In the genomic region with DNA sequence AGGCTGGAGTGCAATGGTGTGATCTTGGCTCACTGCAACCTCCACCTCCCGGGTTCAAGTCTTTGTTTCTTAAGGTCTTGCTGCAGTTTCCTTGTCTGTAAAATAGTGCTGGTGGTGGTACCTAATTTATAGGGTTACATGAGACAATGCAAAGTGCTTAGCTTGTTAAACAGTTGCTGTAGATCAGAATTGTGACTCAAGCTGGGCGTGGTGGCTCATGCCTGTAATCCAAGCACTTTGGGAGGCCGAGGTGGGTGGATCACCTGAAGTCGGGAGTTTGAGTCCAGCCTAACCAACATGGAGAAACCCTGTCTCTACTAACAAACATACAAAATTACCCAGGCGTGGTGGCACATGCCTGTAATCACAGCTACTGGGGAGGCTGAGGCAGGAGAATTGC, we compare ENCODE assay signal across 8 cellular contexts. TPM values are rescaled to one million over a fixed set of nuclear protein-coding genes. Genes with fewer than 3 reads are reported as not detected.
DNase-seq lines count a peak whose midpoint lies in the region; ATAC-seq, FAIRE-seq and TF ChIP-seq lines count a peak whose summit lies in the region.
"Not testable (repeated sequence)": the region's sequence is repeated elsewhere in the genome, so short reads cannot be mapped to it uniquely, and the experiment has no call there.

No MANE protein-coding gene starts in this region.

- not testable (repeated sequence) for ATAC-seq in A549; IMR-90 (ENCODE audit: low read depth)
- ATAC-seq in esophagus mucosa (peak; percentile 68), mucosa of descending colon (peak; percentile 65)

- H3K4me2 ChIP-seq in A549 (peak overlapping the region; percentile 44), PC-9 (peak overlapping the region; percentile 7; the same call in 1 of the 2 replicates)
- H3K4me2 ChIP-seq in IMR-90 (ENCODE audit: low read depth, low read length), result not testable (repeated sequence)

- peaks cover 59% of the 10 kb centered on the region for H3K4me1 ChIP-seq in A549
- not testable (repeated sequence) for H3K4me1 ChIP-seq in IMR-90 (ENCODE audit: control insufficient read depth, insufficient read depth, low read length); colonic mucosa
- H3K4me1 ChIP-seq in PC-9 (replicated peaks; ENCODE audit: insufficient read depth), result peaks cover 54% of the 10 kb centered on the region
- H3K4me1 ChIP-seq in mucosa of descending colon (ENCODE audit: low read depth), result peaks cover 24% of the 10 kb centered on the region
- H3K4me1 ChIP-seq in transverse colon, result peaks cover 4 to 43% (median 20%) of the 10 kb centered on the region in 4 donors

- not testable (repeated sequence) for H3K9me3 Mint-ChIP-seq in MCF 10A (ENCODE audit: unreplicated experiment)

- H3K79me2 ChIP-seq in PC-9 (ENCODE audit: low read depth), result not testable (repeated sequence)

- not testable (repeated sequence) for FAIRE-seq in A549 (lab: Jason Lieb, UNC)

- intact Hi-C loops in IMR-90 (cut with micrococcal nuclease); PC-9 (cut with micrococcal nuclease; ENCODE audit: unreplicated experiment); MCF 10A (cut with micrococcal nuclease); colonic mucosa (cut with DNase I); mucosa of descending colon (cut with DNase I, micrococcal nuclease); transverse colon (cut with DNase I; ENCODE audit: low total_unique reads): not testable (repeated sequence)

- dilution Hi-C loops in IMR-90 (cut with HindIII; ENCODE audit: low sequenced_read_pairs, unreplicated experiment), result not testable (repeated sequence)

- CTCF ChIA-PET in A549 (lab: Yijun Ruan, JAX) (interaction anchor here (1.0 to 1.7 kb wide), 3 partner anchors 14 to 18 kb away, joined by 3 to 7 read pairs (median 3); no protein-coding TSS in a partner anchor), IMR-90 (lab: Yijun Ruan, JAX) (interaction anchor here (0.6 kb wide), 1 partner anchor 10 kb away, joined by 3 read pairs; no protein-coding TSS in a partner anchor), PC-9 (lab: Charles Lee) (interaction anchor here (0.6 kb wide), 1 partner anchor 54 kb away, joined by 9 read pairs; no protein-coding TSS in a partner anchor), MCF 10A (lab: Yijun Ruan, JAX) (interaction anchor here (0.7 to 1.5 kb wide), 2 partner anchors 10 to 29 kb away, joined by 3 to 4 read pairs; no protein-coding TSS in a partner anchor)

- H4K8ac ChIP-seq in IMR-90 (ENCODE audit: low read depth in 2 of 2, low read length in 2 of 2), result not testable (repeated sequence)

- H2BK15ac ChIP-seq in IMR-90 (ENCODE audit: low read depth, low read length), result not testable (repeated sequence)

- H3K36me3 ChIP-seq in IMR-90 (ENCODE audit: control insufficient read depth, insufficient read depth, low read length); PC-9 (ENCODE audit: low read depth); colonic mucosa; mucosa of descending colon (ENCODE audit: low read depth); transverse colon: not testable (repeated sequence)

- not testable (repeated sequence) for TF ChIP-seq EP300 in A549 (IDR thresholded peaks at IDR 0.05); transverse colon (IDR thresholded peaks at IDR 0.05; ENCODE audit: low read depth)

- TF ChIP-seq CTCF in A549 (IDR thresholded peaks at IDR 0.05); IMR-90 (conservative IDR thresholded peaks at IDR 0.05; ENCODE audit: low read depth, low read length); PC-9 (conservative IDR thresholded peaks at IDR 0.05); MCF 10A (IDR thresholded peaks at IDR 0.05; ENCODE audit: unreplicated experiment); colonic mucosa (IDR thresholded peaks at IDR 0.05); mucosa of descending colon (IDR thresholded peaks at IDR 0.05); transverse colon (IDR thresholded peaks at IDR 0.05): not testable (repeated sequence)

- not testable (repeated sequence) for DNase-seq in A549 (ENCODE audit: low read depth in 1 of 2, low spot score in 1 of 2); IMR-90; MCF 10A (ENCODE audit: unreplicated experiment); mucosa of descending colon
- peak in 1 of 2 experiments; percentile 70 for DNase-seq in PC-9
- DNase-seq in colonic mucosa, result peak; percentile 72
- peak; percentile 67 for DNase-seq in transverse colon

- H2AFZ ChIP-seq in IMR-90 (replicated peaks; ENCODE audit: low read length, poor library complexity); PC-9: not testable (repeated sequence)

- not testable (repeated sequence) for H3K9ac ChIP-seq in IMR-90 (ENCODE audit: low read depth, low read length); colonic mucosa (ENCODE audit: low read depth in 2 of 2, low read length in 2 of 2)

- H3K4me3 Mint-ChIP-seq in MCF 10A (ENCODE audit: unreplicated experiment), result not testable (repeated sequence)

- not testable (repeated sequence) for H2AK9ac ChIP-seq in IMR-90 (replicated peaks; ENCODE audit: low read depth, low read length, poor library complexity)

- H2BK5ac ChIP-seq in IMR-90 (ENCODE audit: low read depth, low read length, poor library complexity, severe bottlenecking), result not testable (repeated sequence)

- H3K79me1 ChIP-seq in IMR-90 (ENCODE audit: low read depth in 1 of 2, low read length in 2 of 2), result not testable (repeated sequence)

- not testable (repeated sequence) for H3K56ac ChIP-seq in IMR-90 (ENCODE audit: extremely low read depth, insufficient read depth, low read length)

- in situ Hi-C loops in IMR-90 (cut with MboI; ENCODE audit: low sequenced_read_pairs); transverse colon (cut with MboI; ENCODE audit: low pct_ligation_motif_present in 1 of 4, low pct_unique_long_range_greater_than_20kb in 1 of 4, low sequenced_read_pairs in 3 of 4): not testable (repeated sequence)

- not testable (repeated sequence) for H3K4me3 ChIP-seq in A549; IMR-90 (ENCODE audit: insufficient read depth, low read depth, low read length); PC-9; colonic mucosa; mucosa of descending colon; transverse colon

- H4K5ac ChIP-seq in IMR-90 (ENCODE audit: low read depth, low read length), result not testable (repeated sequence)

- peaks cover 13% of the 10 kb centered on the region for H3K4me1 Mint-ChIP-seq in MCF 10A (ENCODE audit: insufficient read depth, unreplicated experiment)

- H3F3A ChIP-seq in PC-9 (ENCODE audit: insufficient read depth, low read depth), result peaks cover 18% of the 10 kb centered on the region

- not testable (repeated sequence) for H3K9me3 ChIP-seq in A549; IMR-90 (ENCODE audit: control insufficient read depth, insufficient read depth, low read length); PC-9 (ENCODE audit: insufficient read depth, low read depth); colonic mucosa; mucosa of descending colon; transverse colon

- H2AK5ac ChIP-seq in IMR-90 (ENCODE audit: low read depth, low read length), result not testable (repeated sequence)

- not testable (repeated sequence) for H4K20me1 ChIP-seq in IMR-90 (ENCODE audit: insufficient read depth, low read length); PC-9 (ENCODE audit: insufficient read depth)

- H3K9me2 ChIP-seq in PC-9 (ENCODE audit: insufficient read depth), result not testable (repeated sequence)

- not testable (repeated sequence) for H3K27me3 Mint-ChIP-seq in MCF 10A (ENCODE audit: insufficient read depth, unreplicated experiment)

- H3K27ac Mint-ChIP-seq in MCF 10A (ENCODE audit: low read depth, unreplicated experiment), result peak overlapping the region; percentile 59

- not testable (repeated sequence) for H2BK20ac ChIP-seq in IMR-90 (ENCODE audit: low read depth, low read length)

- TF ChIP-seq RAD21 in A549 (conservative IDR thresholded peaks at IDR 0.05 in 1 of 2, IDR thresholded peaks at IDR 0.05 in 1 of 2); IMR-90 (IDR thresholded peaks at IDR 0.05; ENCODE audit: low read length): not testable (repeated sequence)

- not testable (repeated sequence) for H4K91ac ChIP-seq in IMR-90 (ENCODE audit: insufficient read depth, low read depth, low read length)

- TF ChIP-seq POLR2A in A549 (IDR thresholded peaks at IDR 0.05; ENCODE audit: low read length); IMR-90 (IDR thresholded peaks at IDR 0.05; ENCODE audit: low read depth, low read length); transverse colon (IDR thresholded peaks at IDR 0.05): not testable (repeated sequence)

- not testable (repeated sequence) for H3K27me3 ChIP-seq in IMR-90 (ENCODE audit: control insufficient read depth, insufficient read depth, low read length); PC-9 (ENCODE audit: insufficient read depth, low read depth); colonic mucosa; transverse colon

- BruUV-seq in IMR-90 (replicated peaks; lab: Mats Ljungman, UMichigan); PC-9 (replicated peaks; lab: Mats Ljungman, UMichigan); MCF 10A (replicated peaks; lab: Mats Ljungman, UMichigan): not testable (repeated sequence)

- not testable (repeated sequence) for H3K14ac ChIP-seq in IMR-90 (replicated peaks; ENCODE audit: low read depth, low read length)

- not testable (repeated sequence) for H3K36me3 Mint-ChIP-seq in MCF 10A (ENCODE audit: insufficient read depth, unreplicated experiment)

- H3K23ac ChIP-seq in IMR-90 (ENCODE audit: low read depth, low read length), result not testable (repeated sequence)

- not testable (repeated sequence) for H3K9me1 ChIP-seq in IMR-90 (ENCODE audit: insufficient read depth, low read length)

- 0 out of 2 replicates have a peak overlapping the region, but pooled peaks have one; percentile 23 for H2BK120ac ChIP-seq in IMR-90 (ENCODE audit: low read depth, low read length)

- POLR2A ChIA-PET in A549 (lab: Yijun Ruan, JAX); IMR-90 (lab: Charles Lee; ENCODE audit: unreplicated experiment): not testable (repeated sequence)
- POLR2A ChIA-PET in PC-9 (lab: Charles Lee; ENCODE audit: unreplicated experiment) (interaction anchor here (0.7 kb wide), 1 partner anchor 11 kb away, joined by 5 read pairs; no protein-coding TSS in a partner anchor), MCF 10A (lab: Yijun Ruan, JAX) (interaction anchor here (0.9 to 3.3 kb wide), 4 partner anchors 9 to 22 kb away, joined by 3 to 17 read pairs (median 4); no protein-coding TSS in a partner anchor)

- H3K27ac ChIP-seq in A549, result peak overlapping the region; percentile 77 to 98
- H3K27ac ChIP-seq in IMR-90 (ENCODE audit: insufficient read depth, low read length), result not testable (repeated sequence)
- peak overlapping the region; percentile 34 for H3K27ac ChIP-seq in PC-9
- peak overlapping the region; percentile 20 for H3K27ac ChIP-seq in colonic mucosa
- H3K27ac ChIP-seq in transverse colon, result peak overlapping the region; percentile 38 to 60 (median 48)

- 37% methylated on average over 5 of the region's 5 CpGs for WGBS in A549 (ENCODE audit: missing lambda C conversion rate)
- WGBS in IMR-90 (ENCODE audit: extremely low coverage in 2 of 2, insufficient read length in 1 of 2), 2 experiments, result no CpG with 5 or more reads among the region's 5 CpGs
- 72 to 73% methylated on average over 2 to 5 of the region's 5 CpGs for WGBS in transverse colon (ENCODE audit: low coverage in 1 of 2), 2 donors

- H3K4ac ChIP-seq in IMR-90 (ENCODE audit: low read depth, low read length), result not testable (repeated sequence)

- not testable (repeated sequence) for H3K18ac ChIP-seq in IMR-90 (ENCODE audit: low read depth, low read length)

RNA-seq across cellular contexts. Expression of a gene that starts 19.1 kb away (rescaled TPM):
- polyA plus RNA-seq in A549 (2011; rRNA removed) (387 and 439 TPM in 2 replicates), A549 (2017; fragmentation: RNase III; extraction: RNeasy Plus Mini Kit Qiagen cat#74134 plus additional on column Dnase treatment) (235 to 282 TPM (median 257 TPM) in 3 replicates), IMR-90 (2012; rRNA removed) (78.0 and 81.4 TPM in 2 replicates)
- 153 and 161 TPM in 2 replicates for polyA plus RNA-seq in A549 (2012; cell fraction: cytosol; rRNA removed)
- polyA plus RNA-seq in A549 (2012; cell fraction: nucleus; rRNA removed), result 1,973 and 2,223 TPM in 2 replicates
- polyA minus RNA-seq in A549 (2011; rRNA and poly(A)+ RNA removed), result 1,159 and 1,213 TPM in 2 replicates
- total RNA-seq in IMR-90 (2012; rRNA removed) (124 and 136 TPM in 2 replicates), PC-9 (2021) (349 and 361 TPM in 2 replicates), MCF 10A (2022) (580 and 593 TPM in 2 replicates), colonic mucosa (100 to 1,000 TPM; 246 to 362 TPM), esophagus mucosa (124 TPM), mucosa of descending colon (100 to 1,000 TPM; 256 to 555 (median 357) TPM), transverse colon (100 to 1,000 TPM; 282 to 707 (median 563) TPM)
- 22.2 and 37.9 TPM in 2 replicates for polyA plus RNA-seq in IMR-90 (2012; cell fraction: cytosol; rRNA removed)
- polyA plus RNA-seq in IMR-90 (2012; cell fraction: nucleus; rRNA removed; ENCODE audit: low replicate concordance), result 338 and 411 TPM in 2 replicates
